In genomic region chr2:7269993-7270392, GRCh38 we compare ENCODE assay signal across 22 cellular contexts.
A peak's percentile ranks its signal among the peaks of the same experiment; 100 is the strongest.
DNase-seq lines count a peak whose midpoint lies in the region; ATAC-seq, FAIRE-seq and TF ChIP-seq lines count a peak whose summit lies in the region.
"Had no signal": no experiment of that assay in that cellular context is flagged by ENCODE, and none has a peak within 500 bp of the region (broad histone marks: within the 10 kb centered on the region; RNA-seq: fewer than 3 reads in every experiment).

No MANE protein-coding gene starts in this region.

- peaks cover 0 to 2% (median 0%) of the 10 kb centered on the region in 4 experiments; a peak in 1 of 7 replicates for H3K4me1 ChIP-seq in H1 (replicated peaks in 1 of 4; ENCODE audit: control insufficient read depth in 3 of 4, insufficient read depth in 4 of 4, low read length in 3 of 4)
- H3K4me1 ChIP-seq in pancreas: no peaks in the 10 kb centered on the region
- H3K4me1 ChIP-seq in thyroid gland: no peaks in the 10 kb centered on the region
- H3K4me1 ChIP-seq: neural progenitor cell had no signal

- DNase-seq in DMS79 treated with DMSO at 0.1 percent for 48 hours (lab: John Stamatoyannopoulos, UW) (peak; percentile 94), NCI-H187 treated with DMSO at 0.1 percent for 48 hours (lab: John Stamatoyannopoulos, UW) (peak; percentile 96), NCI-H446 treated with DMSO at 0.1 percent for 48 hours (lab: John Stamatoyannopoulos, UW) (peak; percentile 11), H1 (ENCODE audit: low read depth in 1 of 2, low spot score in 2 of 2) (no peak), pancreas (no peak), thyroid gland (no peak)
- DNase-seq in stimulated activated effector memory CD8-positive, alpha-beta T cell treated with anti-CD3 and anti-CD28 coated beads, Interleukin-12 subunit alpha, Interleukin-12 subunit beta, amount 100 ng/mL, for 72 hours (ENCODE audit: low spot score in 2 of 2): no peak
- DNase-seq: activated CD4-positive, alpha-beta T cell treated with anti-CD3 and anti-CD28 coated beads for 36 hours; DND-41; HFFc6; immature natural killer cell; RPMI8226; small intestine; stimulated activated CD4-positive, alpha-beta T cell treated with anti-CD3 and anti-CD28 coated beads, Interleukin-4, amount 100 ng/mL, for 4 hours; substantia nigra had no signal

- no peaks in the 10 kb centered on the region for H3K9me3 Mint-ChIP-seq in stimulated activated effector memory CD8-positive, alpha-beta T cell treated with anti-CD3 and anti-CD28 coated beads, Interleukin-12 subunit alpha, Interleukin-12 subunit beta, amount 100 ng/mL, for 72 hours
- H3K9me3 Mint-ChIP-seq: activated T-helper 2 cell treated with anti-CD3 and anti-CD28 coated beads, Interferon-gamma antibody, Interleukin-2, Interleukin-4, amounts not matched to agents 10 μg/mL and 5 μg/mL and 100 μg/mL, durations not matched to agents 14 hours and 24 hours and 36 hours; neural progenitor cell had no signal

- H2AFZ ChIP-seq in H1 (ENCODE audit: low read length): no peak overlapping the region
- H2AFZ ChIP-seq: neural progenitor cell had no signal

- H4K8ac ChIP-seq in H1 (ENCODE audit: extremely low read depth, insufficient read depth, low read length): no peak overlapping the region

- H3K14ac ChIP-seq in H1 (ENCODE audit: insufficient read length): no peak overlapping the region

- H3K27ac ChIP-seq in H1 (ENCODE audit: low read depth, low read length) (no peak overlapping the region), pancreas (no peak overlapping the region), thyroid gland (no peak overlapping the region)
- H3K27ac ChIP-seq: coronary artery, neural progenitor cell had no signal

- H3K36me3 ChIP-seq in H1 (ENCODE audit: control insufficient read depth in 2 of 4, insufficient read depth in 4 of 4, low read length in 3 of 4) (no peaks in the 10 kb centered on the region), pancreas (no peaks in the 10 kb centered on the region), thyroid gland (no peaks in the 10 kb centered on the region)
- H3K36me3 ChIP-seq: neural progenitor cell had no signal

- H3K4ac ChIP-seq in H1 (replicated peaks; ENCODE audit: insufficient read length, low read depth, low read length): no peak overlapping the region

- FAIRE-seq in H1 (lab: Jason Lieb, UNC) (no peak), pancreas (lab: Jason Lieb, UNC) (no peak)
- FAIRE-seq: small intestine had no signal

- H3K79me1 ChIP-seq in H1 (ENCODE audit: low read depth, low read length): no peaks in the 10 kb centered on the region

- no peak overlapping the region for H3K27ac Mint-ChIP-seq in stimulated activated effector memory CD8-positive, alpha-beta T cell treated with anti-CD3 and anti-CD28 coated beads, Interleukin-12 subunit alpha, Interleukin-12 subunit beta, amount 100 ng/mL, for 72 hours
- H3K27ac Mint-ChIP-seq: activated CD4-positive, alpha-beta T cell treated with anti-CD3 and anti-CD28 coated beads for 36 hours; activated T-helper 2 cell treated with anti-CD3 and anti-CD28 coated beads, Interferon-gamma antibody, Interleukin-2, Interleukin-4, amounts not matched to agents 10 μg/mL and 5 μg/mL and 100 μg/mL, durations not matched to agents 14 hours and 24 hours and 36 hours; CD14-positive monocyte; HFFc6; IgD-negative memory B cell; immature natural killer cell; neural progenitor cell had no signal

- no peak overlapping the region for H3K23ac ChIP-seq in H1 (ENCODE audit: insufficient read length)

- no peak overlapping the region for H4K91ac ChIP-seq in H1 (replicated peaks; ENCODE audit: insufficient read length, low read length)

- no peaks in the 10 kb centered on the region for H3K27me3 ChIP-seq in H1 (replicated peaks in 1 of 4; ENCODE audit: control insufficient read depth in 3 of 4, extremely low read depth in 1 of 4, insufficient read depth in 3 of 4, low read length in 3 of 4)
- H3K27me3 ChIP-seq in pancreas: no peaks in the 10 kb centered on the region
- no peaks in the 10 kb centered on the region for H3K27me3 ChIP-seq in thyroid gland
- H3K27me3 ChIP-seq: neural progenitor cell had no signal

- CTCF ChIA-PET in H1 (lab: Charles Lee; ENCODE audit: partially characterized antibody): interaction anchor here (0.9 kb wide), 1 partner anchor 11 kb away, joined by 5 read pairs; no protein-coding TSS in a partner anchor

- TF ChIP-seq EP300 in H1 (IDR thresholded peaks at IDR 0.05; ENCODE audit: borderline replicate concordance in 1 of 2, low read depth in 2 of 2, low read length in 2 of 2): no peak

- no peaks in the 10 kb centered on the region for H3K9me3 ChIP-seq in H1 (ENCODE audit: insufficient read depth in 2 of 2, low read depth in 1 of 2, low read length in 1 of 2)
- H3K9me3 ChIP-seq in pancreas: no peaks in the 10 kb centered on the region
- H3K9me3 ChIP-seq in thyroid gland: no peaks in the 10 kb centered on the region

- H3K4me3 ChIP-seq in H1 (ENCODE audit: extremely low read depth in 1 of 4, insufficient read depth in 2 of 4, low read depth in 3 of 4, low read length in 4 of 4) (no peak overlapping the region), pancreas (no peak overlapping the region), thyroid gland (replicated peaks in 1 of 3) (no peak overlapping the region)
- H3K4me3 ChIP-seq: coronary artery, neural progenitor cell had no signal

- H3K4me2 ChIP-seq in H1 (ENCODE audit: insufficient read depth in 1 of 2, low read depth in 2 of 2, low read length in 2 of 2): no peak overlapping the region
- H3K4me2 ChIP-seq: neural progenitor cell had no signal

- TF ChIP-seq CTCF in H1 (IDR thresholded peaks at IDR 0.05; ENCODE audit: control extremely low read depth in 1 of 3, insufficient read depth in 1 of 3, low read depth in 1 of 3, low read length in 3 of 3) (no peak), pancreas (IDR thresholded peaks at IDR 0.05) (no peak), thyroid gland (IDR thresholded peaks at IDR 0.05) (no peak)

- no peaks in the 10 kb centered on the region for H4K20me1 ChIP-seq in H1 (replicated peaks in 1 of 2; ENCODE audit: control insufficient read depth in 1 of 2, insufficient read depth in 2 of 2, low read length in 2 of 2)

- no peaks in the 10 kb centered on the region for H3K79me2 ChIP-seq in H1 (ENCODE audit: control insufficient read depth in 1 of 2, insufficient read depth in 2 of 2, low read length in 2 of 2)

- H2BK12ac ChIP-seq in H1 (ENCODE audit: low read depth, low read length): no peak overlapping the region

- 0 out of 2 replicates have a peak overlapping the region, but pooled peaks have one; percentile 40 for H2BK15ac ChIP-seq in H1 (ENCODE audit: low read length)

- ATAC-seq in HG03097 (IDR thresholded peaks at IDR 0.05; ENCODE audit: low FRiP score, unreplicated experiment) (no peak), pancreas (no peak)
- no peak for ATAC-seq in stimulated activated effector memory CD8-positive, alpha-beta T cell treated with anti-CD3 and anti-CD28 coated beads, Interleukin-12 subunit alpha, Interleukin-12 subunit beta, amount 100 ng/mL, for 72 hours
- ATAC-seq: activated CD4-positive, alpha-beta T cell treated with anti-CD3 and anti-CD28 coated beads for 36 hours had no signal

- POLR2A ChIA-PET in H1 (lab: Charles Lee; ENCODE audit: partially characterized antibody): no interaction called here

- no peak for TF ChIP-seq POLR2A in H1 (IDR thresholded peaks at IDR 0.05; ENCODE audit: control extremely low read depth in 1 of 2, low read depth in 2 of 2, low read length in 2 of 2)
- TF ChIP-seq POLR2A in thyroid gland (IDR thresholded peaks at IDR 0.05): no peak

- 86% methylated on average over 6 of the region's 6 CpGs; no CpG with 5 or more reads in 1 of the 2 experiments for whole genome bisulfite sequencing in H1 (ENCODE audit: extremely low coverage in 1 of 2, insufficient coverage in 1 of 2, insufficient read length in 1 of 2, insufficient replicate concordance in 2 of 2, low coverage in 1 of 2, low lambda C conversion rate in 2 of 2, missing lambda C conversion rate in 1 of 2), 2 experiments
- 85 to 88% methylated on average over 6 of the region's 6 CpGs for WGBS in pancreas, 2 donors
- WGBS in thyroid gland, 2 donors: 52 to 53% methylated on average over 6 of the region's 6 CpGs

- no peak overlapping the region for H3K56ac ChIP-seq in H1 (replicated peaks; ENCODE audit: insufficient read length, low read depth, low read length)

- H2AK5ac ChIP-seq in H1 (ENCODE audit: low read depth, low read length): no peak overlapping the region

- no peak overlapping the region for H2BK20ac ChIP-seq in H1 (ENCODE audit: low read length)

- no peak for TF ChIP-seq RAD21 in H1 (IDR thresholded peaks at IDR 0.05 in 1 of 2, conservative IDR thresholded peaks at IDR 0.05 in 1 of 2; ENCODE audit: low read depth in 2 of 2, low read length in 2 of 2)

- no peak overlapping the region for H4K5ac ChIP-seq in H1 (ENCODE audit: insufficient read length, low read depth, low read length)

- no peak overlapping the region for H2BK120ac ChIP-seq in H1 (replicated peaks; ENCODE audit: low read depth, low read length)

- H3K18ac ChIP-seq in H1 (ENCODE audit: extremely low read depth, low read length): no peak overlapping the region

- no peak overlapping the region for H2BK5ac ChIP-seq in H1 (ENCODE audit: low read depth, low read length)

- intact Hi-C loops in pancreas (cut with DNase I): no loop called here
- intact Hi-C loops in thyroid gland (cut with DNase I): no loop called here

- H3K4me3 Mint-ChIP-seq in stimulated activated effector memory CD8-positive, alpha-beta T cell treated with anti-CD3 and anti-CD28 coated beads, Interleukin-12 subunit alpha, Interleukin-12 subunit beta, amount 100 ng/mL, for 72 hours: no peak overlapping the region
- H3K4me3 Mint-ChIP-seq: activated CD4-positive, alpha-beta T cell treated with anti-CD3 and anti-CD28 coated beads for 36 hours; brain; CD14-positive monocyte; HFFc6; IgD-negative memory B cell; immature natural killer cell; neural progenitor cell had no signal

- no peaks in the 10 kb centered on the region for H3K4me1 Mint-ChIP-seq in stimulated activated effector memory CD8-positive, alpha-beta T cell treated with anti-CD3 and anti-CD28 coated beads, Interleukin-12 subunit alpha, Interleukin-12 subunit beta, amount 100 ng/mL, for 72 hours
- H3K4me1 Mint-ChIP-seq: activated CD4-positive, alpha-beta T cell treated with anti-CD3 and anti-CD28 coated beads for 36 hours; immature natural killer cell had no signal

- no peaks in the 10 kb centered on the region for H3K23me2 ChIP-seq in H1 (ENCODE audit: low read depth, low read length)

- no peaks in the 10 kb centered on the region for H3K36me3 Mint-ChIP-seq in stimulated activated effector memory CD8-positive, alpha-beta T cell treated with anti-CD3 and anti-CD28 coated beads, Interleukin-12 subunit alpha, Interleukin-12 subunit beta, amount 100 ng/mL, for 72 hours
- H3K36me3 Mint-ChIP-seq: brain, CD14-positive monocyte, IgD-negative memory B cell, immature natural killer cell, neural progenitor cell had no signal

- no peak overlapping the region for H3K9ac ChIP-seq in H1 (replicated peaks in 1 of 4; ENCODE audit: extremely low read depth in 1 of 4, low read depth in 3 of 4, low read length in 3 of 4)
- H3K9ac ChIP-seq: neural progenitor cell had no signal

TF ChIP-seq in H1, 55 proteins besides CTCF, POLR2A, EP300 and RAD21 (continues in another document):
- TF ChIP-seq RNF2 (IDR thresholded peaks at IDR 0.05; ENCODE audit: borderline replicate concordance, low read depth, low read length, missing control alignments, poor library complexity, severe bottlenecking): no peak
- TF ChIP-seq SUZ12 (IDR thresholded peaks at IDR 0.05; ENCODE audit: low read length): no peak
- TF ChIP-seq GTF2F1 (IDR thresholded peaks at IDR 0.05; ENCODE audit: borderline replicate concordance, low read depth, low read length): no peak

Comparison
In these comparisons a context has a peak if more than half of its experiments do, and no peak if none do; other contexts are left out.
1. DNase-seq: peak in DMS79 treated with DMSO at 0.1 percent for 48 hours (single experiment), NCI-H187 treated with DMSO at 0.1 percent for 48 hours (single experiment) and NCI-H446 treated with DMSO at 0.1 percent for 48 hours (single experiment); none in H1 (0 of 2), pancreas (0 of 6), stimulated activated effector memory CD8-positive, alpha-beta T cell treated with anti-CD3 and anti-CD28 coated beads, Interleukin-12 subunit alpha, Interleukin-12 subunit beta, amount 100 ng/mL, for 72 hours (0 of 2) and thyroid gland (0 of 2).